Comparison of ENCODE assay signal across 1 cellular context in genomic region chr15:67839929-67840746, GRCh38.
A peak's percentile ranks its signal among the peaks of the same experiment; 100 is the strongest.
TF ChIP-seq lines count a peak whose summit lies in the region.

RNU6-1 (minus strand) TSS chr15:67840045.

TF ChIP-seq in K562, 482 proteins besides CTCF, POLR2A, EP300 and RAD21 (continued from another document and continues in another):
- TF ChIP-seq RERE (CRISPR knock-in tag; IDR thresholded peaks at IDR 0.05; ENCODE audit: borderline replicate concordance) (no peak), ETV6 (IDR thresholded peaks at IDR 0.05; ENCODE audit: borderline replicate concordance in 1 of 2, low read depth in 2 of 2, low read length in 1 of 2) (no peak), ETV6 (CRISPR knock-in tag; IDR thresholded peaks at IDR 0.05; ENCODE audit: borderline replicate concordance) (no peak), ZNF445 (CRISPR knock-in tag; IDR thresholded peaks at IDR 0.05; ENCODE audit: low read depth) (no peak), SMARCB1 (IDR thresholded peaks at IDR 0.05; ENCODE audit: insufficient read length, low read depth) (no peak), EHMT2 (IDR thresholded peaks at IDR 0.05) (no peak), ZNF586 (CRISPR knock-in tag; conservative IDR thresholded peaks at IDR 0.05) (no peak), CHD1 (IDR thresholded peaks at IDR 0.05; ENCODE audit: low read length) (no peak), MAX (CRISPR knock-in tag; IDR thresholded peaks at IDR 0.05) (peak; percentile 84), XRCC4 (IDR thresholded peaks at IDR 0.05; ENCODE audit: extremely low read depth, insufficient read depth, insufficient read length) (no peak), TCF7 (IDR thresholded peaks at IDR 0.05; ENCODE audit: borderline replicate concordance) (no peak), RCOR1 (IDR thresholded peaks at IDR 0.05; ENCODE audit: borderline replicate concordance in 1 of 2, low read depth in 2 of 2, low read length in 2 of 2) (no peak; a peak in 1 of 4 replicates), MTA3 (IDR thresholded peaks at IDR 0.05; ENCODE audit: borderline replicate concordance) (no peak), ZNF707 (CRISPR knock-in tag; conservative IDR thresholded peaks at IDR 0.05) (no peak), ELF2 (CRISPR knock-in tag; IDR thresholded peaks at IDR 0.05) (peak; percentile 33; the same call in 1 of the 2 replicates), ZNF143 (CRISPR knock-in tag; IDR thresholded peaks at IDR 0.05) (peak; percentile 83), KLF13 (tag; IDR thresholded peaks at IDR 0.05; ENCODE audit: borderline replicate concordance, low read depth) (no peak; the same call in 1 of the 2 replicates), ZZZ3 (IDR thresholded peaks at IDR 0.05) (0 out of 2 replicates have a peak, but pooled peaks have one; percentile 60), MED1 (CRISPR knock-in tag; IDR thresholded peaks at IDR 0.05; ENCODE audit: borderline replicate concordance) (no peak), ZNF124 (CRISPR knock-in tag; IDR thresholded peaks at IDR 0.05) (no peak), MBD2 (IDR thresholded peaks at IDR 0.05; ENCODE audit: borderline replicate concordance, low read depth) (peak; percentile 55; the same call in 1 of the 2 replicates), SP1 (CRISPR knock-in tag; IDR thresholded peaks at IDR 0.05) (no peak; the same call in none of the 2 replicates), THRA (IDR thresholded peaks at IDR 0.05) (no peak), MTF1 (CRISPR knock-in tag; IDR thresholded peaks at IDR 0.05; ENCODE audit: borderline replicate concordance) (no peak), ZNF444 (CRISPR knock-in tag; IDR thresholded peaks at IDR 0.05) (no peak), RBM25 (IDR thresholded peaks at IDR 0.05; ENCODE audit: low read depth, low read length, severe bottlenecking) (no peak), TFE3 (CRISPR knock-in tag; IDR thresholded peaks at IDR 0.05) (peak; percentile 98), E2F4 (CRISPR knock-in tag; IDR thresholded peaks at IDR 0.05; ENCODE audit: low read depth) (no peak), PTTG1 (tag; IDR thresholded peaks at IDR 0.05; ENCODE audit: low read depth) (no peak), SNIP1 (IDR thresholded peaks at IDR 0.05; ENCODE audit: low read depth) (no peak), NFXL1 (CRISPR knock-in tag; IDR thresholded peaks at IDR 0.05) (no peak), CREM (IDR thresholded peaks at IDR 0.05; ENCODE audit: low read depth) (peak; percentile 78), ZNF311 (CRISPR knock-in tag; IDR thresholded peaks at IDR 0.05) (no peak), STAT5A (IDR thresholded peaks at IDR 0.05; ENCODE audit: borderline replicate concordance, low read length) (no peak), RBM34 (IDR thresholded peaks at IDR 0.05; ENCODE audit: borderline replicate concordance, insufficient read depth, low read length) (no peak), TFAM (CRISPR knock-in tag; conservative IDR thresholded peaks at IDR 0.05) (no peak), ZNF436 (CRISPR knock-in tag; IDR thresholded peaks at IDR 0.05) (no peak), CTCFL (IDR thresholded peaks at IDR 0.05; ENCODE audit: borderline replicate concordance, insufficient read depth, low read depth, low read length, poor library complexity, severe bottlenecking) (no peak), TCF3 (CRISPR knock-in tag; IDR thresholded peaks at IDR 0.05) (no peak), MEIS2 (IDR thresholded peaks at IDR 0.05; ENCODE audit: partially characterized antibody) (no peak), HDAC2 (IDR thresholded peaks at IDR 0.05) (peak; percentile 67; the same call in 1 of the 2 replicates), PCBP1 (IDR thresholded peaks at IDR 0.05; ENCODE audit: low read depth, low read length, poor library complexity, severe bottlenecking) (no peak), AFF1 (IDR thresholded peaks at IDR 0.05; ENCODE audit: low read depth in 1 of 2, partially characterized antibody in 2 of 2) (peak; percentile 8 to 87), ZFP91 (CRISPR knock-in tag; IDR thresholded peaks at IDR 0.05) (no peak), ZNF507 (tag; conservative IDR thresholded peaks at IDR 0.05) (no peak), KDM4B (IDR thresholded peaks at IDR 0.05; ENCODE audit: borderline replicate concordance in 2 of 2, low read depth in 1 of 2) (no peak), NFYB (IDR thresholded peaks at IDR 0.05; ENCODE audit: extremely low read depth, insufficient read length) (no peak), PTRF (tag; IDR thresholded peaks at IDR 0.05) (no peak), SUPT5H (IDR thresholded peaks at IDR 0.05) (peak; percentile 95), PHF20 (IDR thresholded peaks at IDR 0.05; ENCODE audit: partially characterized antibody) (peak; percentile 45), DPF2 (IDR thresholded peaks at IDR 0.05) (no peak), YY1 (IDR thresholded peaks at IDR 0.05; ENCODE audit: borderline replicate concordance in 1 of 3, control insufficient read depth in 1 of 3, extremely low read depth in 1 of 3, insufficient read depth in 3 of 3, insufficient read length in 1 of 3, insufficient replicate concordance in 2 of 3, low read depth in 1 of 3, low read length in 2 of 3) (peak in 2 of 3 experiments; percentile 9 to 28), KDM2B (CRISPR knock-in tag; IDR thresholded peaks at IDR 0.05) (peak; percentile 60; the same call in 1 of the 2 replicates)
